In genomic region chr7:105030447-105030846, GRCh38 we compare ENCODE assay signal across 22 cellular contexts. TPM values are rescaled to one million over a fixed set of nuclear protein-coding genes. Genes with fewer than 3 reads are reported as not detected.
DNase-seq lines count a peak whose midpoint lies in the region; ATAC-seq and TF ChIP-seq lines count a peak whose summit lies in the region.
"Had no signal": no experiment of that assay in that cellular context is flagged by ENCODE, and none has a peak within 500 bp of the region (broad histone marks: within the 10 kb centered on the region; RNA-seq: fewer than 3 reads in every experiment).

No MANE protein-coding gene starts in this region.

- intact Hi-C loops in left ventricle myocardium superior (cut with micrococcal nuclease) = no loop called here
- intact Hi-C loops in psoas muscle (cut with DNase I) = no loop called here

- DNase-seq in activated naive CD8-positive, alpha-beta T cell treated with anti-CD3 and anti-CD28 coated beads, Interleukin-2, amount 50 U/mL, for 24 hours = no peak
- DNase-seq in T-cell = no peak
- no peak for DNase-seq in left ventricle myocardium superior
- DNase-seq in psoas muscle = no peak
- DNase-seq in NCI-H524 treated with DMSO at 0.1 percent for 48 hours (lab: John Stamatoyannopoulos, UW) = no peak
- no peak for DNase-seq in omental fat pad (ENCODE audit: low spot score)
- DNase-seq: DMS79; left colon; MG63; NCI-H2081 treated with DMSO at 0.1 percent for 48 hours; NCI-H446; PC-9; SIG-M5; stimulated activated CD4-positive, alpha-beta T cell treated with anti-CD3 and anti-CD28 coated beads, Interleukin-1b, Interleukin-23, amount 100 ng/mL, for 48 hours; T-helper 1 cell had no signal

- ATAC-seq in activated naive CD8-positive, alpha-beta T cell treated with anti-CD3 and anti-CD28 coated beads, Interleukin-2, amount 50 U/mL, for 24 hours = no peak
- ATAC-seq in T-cell (replicated peaks in 1 of 4) (no peak), left ventricle myocardium superior (peak; percentile 56), psoas muscle (no peak), HG02852 (IDR thresholded peaks at IDR 0.05; ENCODE audit: unreplicated experiment) (no peak), omental fat pad (ENCODE audit: low FRiP score) (no peak)
- ATAC-seq: left colon had no signal

- H3K4me3 ChIP-seq in psoas muscle = no peak overlapping the region
- H3K4me3 ChIP-seq: breast epithelium, MG63, PC-9, skin epidermis, thoracic aorta had no signal

- H3K27ac ChIP-seq in psoas muscle = peak overlapping the region; percentile 39
- H3K27ac ChIP-seq: PC-9, skin epidermis, thoracic aorta had no signal

- H3K36me3 Mint-ChIP-seq in activated naive CD8-positive, alpha-beta T cell = peaks cover 3% of the 10 kb centered on the region
- peaks cover 34% of the 10 kb centered on the region for H3K36me3 Mint-ChIP-seq in activated naive CD8-positive, alpha-beta T cell treated with anti-CD3 and anti-CD28 coated beads, Interleukin-2, amount 50 U/mL, for 24 hours (ENCODE audit: low read depth)
- peaks cover 22% of the 10 kb centered on the region for H3K36me3 Mint-ChIP-seq in T-cell

- CTCF ChIA-PET in T-cell (lab: Charles Lee) = no interaction called here

- POLR2A ChIA-PET in T-cell (lab: Charles Lee) = interaction anchor here in 1 of 2 donors (0.6 kb wide), 1 partner anchor 15 kb away, joined by 3 read pairs; no protein-coding TSS in a partner anchor

- no peaks in the 10 kb centered on the region for H3K9me3 ChIP-seq in psoas muscle
- H3K9me3 ChIP-seq: breast epithelium, MG63, thoracic aorta had no signal

- H3K4me1 Mint-ChIP-seq in activated naive CD8-positive, alpha-beta T cell (ENCODE audit: low read depth) = peaks cover 72% of the 10 kb centered on the region
- H3K4me1 Mint-ChIP-seq in activated naive CD8-positive, alpha-beta T cell treated with anti-CD3 and anti-CD28 coated beads, Interleukin-2, amount 50 U/mL, for 24 hours = peaks cover 79% of the 10 kb centered on the region
- peaks cover 66 to 79% (median 78%) of the 10 kb centered on the region in 3 donors for H3K4me1 Mint-ChIP-seq in T-cell

- H3K27me3 Mint-ChIP-seq in activated naive CD8-positive, alpha-beta T cell = no peaks in the 10 kb centered on the region
- no peaks in the 10 kb centered on the region for H3K27me3 Mint-ChIP-seq in activated naive CD8-positive, alpha-beta T cell treated with anti-CD3 and anti-CD28 coated beads, Interleukin-2, amount 50 U/mL, for 24 hours
- no peaks in the 10 kb centered on the region for H3K27me3 Mint-ChIP-seq in T-cell
- H3K27me3 Mint-ChIP-seq: dendritic cell treated with granulocyte-macrophage colony-stimulating factor and Interleukin-4, amounts not matched to agents 40 ng/mL and 50 ng/mL, for 4 days had no signal

- H3K27ac Mint-ChIP-seq in activated naive CD8-positive, alpha-beta T cell = peak overlapping the region; percentile 80
- H3K27ac Mint-ChIP-seq in activated naive CD8-positive, alpha-beta T cell treated with anti-CD3 and anti-CD28 coated beads, Interleukin-2, amount 50 U/mL, for 24 hours = no peak overlapping the region
- H3K27ac Mint-ChIP-seq in T-cell = peak overlapping the region; percentile 36 to 76
- H3K27ac Mint-ChIP-seq: dendritic cell treated with granulocyte-macrophage colony-stimulating factor and Interleukin-4, amounts not matched to agents 40 ng/mL and 50 ng/mL, for 4 days had no signal

- H3K4me3 Mint-ChIP-seq in activated naive CD8-positive, alpha-beta T cell = peak overlapping the region; percentile 31
- H3K4me3 Mint-ChIP-seq in activated naive CD8-positive, alpha-beta T cell treated with anti-CD3 and anti-CD28 coated beads, Interleukin-2, amount 50 U/mL, for 24 hours = no peak overlapping the region
- H3K4me3 Mint-ChIP-seq in T-cell = peak overlapping the region in 1 of 3 donors; percentile 21
- H3K4me3 Mint-ChIP-seq: dendritic cell treated with granulocyte-macrophage colony-stimulating factor and Interleukin-4, amounts not matched to agents 40 ng/mL and 50 ng/mL, for 4 days; mesothelial cell of epicardium had no signal

- TF ChIP-seq CTCF in psoas muscle (IDR thresholded peaks at IDR 0.05) (no peak), omental fat pad (IDR thresholded peaks at IDR 0.05) (no peak)

- H3K4me1 ChIP-seq in psoas muscle = peaks cover 55% of the 10 kb centered on the region

- H3K27me3 ChIP-seq in psoas muscle (ENCODE audit: insufficient read depth in 3 of 3, low read length in 2 of 3) = no peaks in the 10 kb centered on the region
- H3K27me3 ChIP-seq: breast epithelium, MG63 had no signal

- no peaks in the 10 kb centered on the region for H3K36me3 ChIP-seq in psoas muscle (ENCODE audit: insufficient read depth in 1 of 2, low read depth in 1 of 2)
- H3K36me3 ChIP-seq: breast epithelium, MG63, thoracic aorta had no signal

- H3K9me3 Mint-ChIP-seq in activated naive CD8-positive, alpha-beta T cell (ENCODE audit: low read depth) = no peaks in the 10 kb centered on the region
- no peaks in the 10 kb centered on the region for H3K9me3 Mint-ChIP-seq in activated naive CD8-positive, alpha-beta T cell treated with anti-CD3 and anti-CD28 coated beads, Interleukin-2, amount 50 U/mL, for 24 hours
- H3K9me3 Mint-ChIP-seq in T-cell = no peaks in the 10 kb centered on the region
- H3K9me3 Mint-ChIP-seq: dendritic cell treated with granulocyte-macrophage colony-stimulating factor and Interleukin-4, amounts not matched to agents 40 ng/mL and 50 ng/mL, for 4 days; mesothelial cell of epicardium had no signal

RNA-seq across cellular contexts. Expression of gene KMT2E, which starts 16.4 kb away (rescaled TPM):
- 100 to 1,000 TPM; 164 to 260 (median 169) TPM for total RNA-seq in T-cell
- total RNA-seq in left ventricle myocardium superior = 35.9 TPM
- total RNA-seq in psoas muscle = 10 to 100 TPM; 24.0 to 40.9 (median 27.0) TPM
- polyA plus RNA-seq in psoas muscle = 10 to 100 TPM in 1 of 3 donors, 1 to 10 TPM in 2; 6.2 to 18.1 (median 7.3) TPM
- 100 to 1,000 TPM in 2 of 4 donors, 10 to 100 TPM in 2; 75.3 to 124 (median 101) TPM for total RNA-seq in omental fat pad
